ENCODE assay signal across 8 cellular contexts in the genomic region with DNA sequence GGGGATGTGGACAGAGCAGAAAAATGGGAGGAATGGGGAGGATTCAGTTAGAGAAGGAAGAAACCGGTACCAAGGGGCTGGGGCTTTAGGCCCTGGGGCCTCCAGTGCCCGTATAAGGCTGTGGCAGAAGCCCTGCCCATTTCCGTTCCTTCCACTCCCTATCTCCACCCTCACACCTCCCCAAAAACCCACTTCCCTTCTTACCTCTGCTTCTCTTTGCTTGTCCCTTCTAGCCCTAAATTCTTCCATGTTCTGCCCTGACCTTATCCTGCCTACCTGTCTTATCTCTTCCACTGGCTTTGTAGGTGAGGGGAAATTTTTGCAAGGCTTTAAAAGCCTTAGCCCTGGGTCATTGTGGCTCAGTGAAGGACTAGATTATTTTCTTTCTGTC. TPM values are rescaled to one million over a fixed set of nuclear protein-coding genes. Genes with fewer than 3 reads are reported as not detected.
DNase-seq lines count a peak whose midpoint lies in the region; ATAC-seq and FAIRE-seq lines count a peak whose summit lies in the region.
"Had no signal": no experiment of that assay in that cellular context is flagged by ENCODE, and none has a peak within 500 bp of the region (broad histone marks: within the 10 kb centered on the region; RNA-seq: fewer than 3 reads in every experiment).

No MANE protein-coding gene starts in this region.

- peak; percentile 89 for FAIRE-seq in GM18507 (lab: Jason Lieb, UNC)
- FAIRE-seq: HTR-8/SVneo had no signal

- DNase-seq in GM18507 (ENCODE audit: extremely low spot score, insufficient read length, low read depth) (no peak), UCSD-AML1 (lab: John Stamatoyannopoulos, UW; ENCODE audit: unreplicated experiment) (peak; percentile 67), left colon (no peak), NCI-H446 treated with DMSO at 0.1 percent for 48 hours (lab: John Stamatoyannopoulos, UW) (no peak), superior temporal gyrus (ENCODE audit: extremely low spot score) (no peak)

- peaks cover 42% of the 10 kb centered on the region for H3K4me1 ChIP-seq in mucosa of stomach (ENCODE audit: control insufficient read depth, insufficient read depth, low read length)

- H3K9ac ChIP-seq in mucosa of stomach (ENCODE audit: low read length) = peak overlapping the region; percentile 42

- intact Hi-C loops in left colon (cut with DNase I, micrococcal nuclease) = no loop called here

- ATAC-seq in left colon = no peak

- H3K36me3 ChIP-seq in mucosa of stomach (ENCODE audit: control insufficient read depth, insufficient read depth, low read length) = peaks cover 5% of the 10 kb centered on the region

- H3K9me3 ChIP-seq in mucosa of stomach (ENCODE audit: control insufficient read depth, low read length) = no peaks in the 10 kb centered on the region

- H3K4me3 ChIP-seq in mucosa of stomach (ENCODE audit: low read length) = no peak overlapping the region

- no peaks in the 10 kb centered on the region for H3K27me3 ChIP-seq in mucosa of stomach (ENCODE audit: control insufficient read depth, insufficient read depth, low read length)

RNA-seq across cellular contexts. Expression of a gene that starts 4.1 kb away (rescaled TPM):
- total RNA-seq in left colon = 100 to 1,000 TPM in 1 of 2 donors, 10 to 100 TPM in 1; 96.5 to 105 TPM

RNA-seq across cellular contexts. Expression of a gene that starts 4.2 kb away (rescaled TPM):
- total RNA-seq in left colon = 100 to 1,000 TPM; 720 to 812 TPM

RNA-seq across cellular contexts. Expression of a gene that starts 4.3 kb away (rescaled TPM):
- 10 to 100 TPM; 77.5 to 90.0 TPM for total RNA-seq in left colon

RNA-seq across cellular contexts. Expression of a gene that starts 6.8 kb away (rescaled TPM):
- total RNA-seq in left colon = 1 to 10 TPM; 7.3 to 8.9 TPM

RNA-seq across cellular contexts. Expression of a gene that starts 12.1 kb away (rescaled TPM):
- not detected for total RNA-seq in left colon
- total RNA-seq: myocyte had no signal
